In the genomic region with DNA sequence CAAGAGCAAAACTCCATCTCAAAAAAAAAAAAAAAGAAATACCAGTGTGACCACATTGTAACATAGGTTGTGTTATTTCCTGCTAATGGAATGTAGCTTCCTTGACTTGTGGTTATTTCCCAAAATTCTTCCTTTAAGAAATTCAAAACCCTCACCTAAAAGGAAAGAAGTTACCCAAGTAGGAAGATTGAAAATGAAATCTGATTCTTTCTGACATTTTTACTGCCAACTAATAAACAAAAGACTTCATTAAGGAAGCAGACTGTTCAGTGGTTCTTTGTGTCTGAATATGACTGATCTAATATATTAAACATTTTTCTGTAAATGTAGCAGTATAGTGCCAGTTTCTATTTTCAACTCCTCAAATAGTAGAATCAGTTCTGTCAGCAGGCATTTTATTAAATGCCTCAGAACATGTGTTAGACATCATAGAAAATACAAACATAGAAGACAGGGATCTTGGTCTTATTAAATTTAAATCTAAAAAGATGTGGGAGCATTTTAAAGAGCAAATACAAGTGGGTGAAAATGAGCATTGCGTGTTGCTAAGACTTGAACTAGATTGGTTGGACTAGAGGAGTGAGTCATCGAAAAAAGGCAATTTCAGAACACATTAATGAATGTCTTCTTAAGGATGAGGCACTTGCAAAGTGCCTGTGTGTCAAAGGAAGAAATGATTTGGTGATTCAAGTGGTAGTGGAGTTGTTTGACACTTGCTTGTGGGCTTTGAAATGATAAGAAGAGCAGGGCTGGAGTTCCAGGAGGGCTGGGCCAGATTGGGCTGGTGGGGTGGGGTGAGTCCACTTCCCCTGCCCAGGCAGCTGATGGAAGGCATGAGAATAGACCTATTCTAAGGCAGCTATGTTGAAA, we compare ENCODE assay signal across 15 cellular contexts. TPM values are rescaled to one million over a fixed set of nuclear protein-coding genes. Genes with fewer than 3 reads are reported as not detected.
DNase-seq lines count a peak whose midpoint lies in the region; ATAC-seq and TF ChIP-seq lines count a peak whose summit lies in the region.
"Had no signal": no experiment of that assay in that cellular context is flagged by ENCODE, and none has a peak within 500 bp of the region (broad histone marks: within the 10 kb centered on the region; RNA-seq: fewer than 3 reads in every experiment).

No MANE protein-coding gene starts in this region.

- POLR2A ChIA-PET in IMR-90 (lab: Charles Lee; ENCODE audit: unreplicated experiment): no interaction called here

- intact Hi-C loops in IMR-90 (cut with micrococcal nuclease): no loop called here
- intact Hi-C loops in breast epithelium (cut with DNase I; ENCODE audit: low total_unique reads): no loop called here

- H3K4ac ChIP-seq in IMR-90 (ENCODE audit: low read depth, low read length): no peak overlapping the region

- no peak overlapping the region for H4K91ac ChIP-seq in IMR-90 (ENCODE audit: insufficient read depth, low read depth, low read length)

- no peak overlapping the region for H2BK20ac ChIP-seq in IMR-90 (ENCODE audit: low read depth, low read length)

- H3K27ac ChIP-seq in IMR-90 (ENCODE audit: insufficient read depth, low read length): no peak overlapping the region
- H3K27ac ChIP-seq in breast epithelium: peak overlapping the region; percentile 63 to 80
- H3K27ac ChIP-seq: KMS-11, parathyroid adenoma had no signal

- no peak overlapping the region for H2AK9ac ChIP-seq in IMR-90 (replicated peaks; ENCODE audit: low read depth, low read length, poor library complexity)

- no peak overlapping the region for H2BK120ac ChIP-seq in IMR-90 (ENCODE audit: low read depth, low read length)

- CTCF ChIA-PET in IMR-90 (lab: Yijun Ruan, JAX): interaction anchor here (0.6 kb wide), 2 partner anchors 19 to 20 kb away, joined by 3 to 5 read pairs; no protein-coding TSS in a partner anchor

- no peak overlapping the region for H3K4me2 ChIP-seq in IMR-90 (ENCODE audit: low read depth, low read length)
- H3K4me2 ChIP-seq: KMS-11 had no signal

- no peak overlapping the region for H3K9ac ChIP-seq in IMR-90 (ENCODE audit: low read depth, low read length)
- H3K9ac ChIP-seq: KMS-11, parathyroid adenoma had no signal

- peaks cover 15 to 27% of the 10 kb centered on the region in 2 experiments for H3K79me1 ChIP-seq in IMR-90 (ENCODE audit: low read depth in 1 of 2, low read length in 2 of 2)

- dilution Hi-C loops in IMR-90 (cut with HindIII; ENCODE audit: low sequenced_read_pairs, unreplicated experiment): no loop called here

- H3K9me3 ChIP-seq in IMR-90 (ENCODE audit: control insufficient read depth, insufficient read depth, low read length) (no peaks in the 10 kb centered on the region), breast epithelium (no peaks in the 10 kb centered on the region)

- H2AFZ ChIP-seq in IMR-90 (replicated peaks; ENCODE audit: low read length, poor library complexity): no peak overlapping the region
- H2AFZ ChIP-seq: parathyroid adenoma had no signal

- no peak for TF ChIP-seq RAD21 in IMR-90 (IDR thresholded peaks at IDR 0.05; ENCODE audit: low read length)

- no peaks in the 10 kb centered on the region for H4K20me1 ChIP-seq in IMR-90 (ENCODE audit: insufficient read depth, low read length)

- H2BK15ac ChIP-seq in IMR-90 (ENCODE audit: low read depth, low read length): no peak overlapping the region

- H3K4me1 ChIP-seq in IMR-90 (ENCODE audit: control insufficient read depth, insufficient read depth, low read length) (peaks cover 4% of the 10 kb centered on the region; the same call in 1 of the 2 replicates), breast epithelium (no peaks in the 10 kb centered on the region)

- H2BK5ac ChIP-seq in IMR-90 (ENCODE audit: low read depth, low read length, poor library complexity, severe bottlenecking): no peak overlapping the region

- H3K14ac ChIP-seq in IMR-90 (replicated peaks; ENCODE audit: low read depth, low read length): no peak overlapping the region

- H3K9me1 ChIP-seq in IMR-90 (ENCODE audit: insufficient read depth, low read length): peaks cover 11% of the 10 kb centered on the region; the same call in 1 of the 2 replicates

- TF ChIP-seq POLR2A in IMR-90 (IDR thresholded peaks at IDR 0.05; ENCODE audit: low read depth, low read length) (no peak), breast epithelium (IDR thresholded peaks at IDR 0.05) (no peak)

- no peaks in the 10 kb centered on the region for H3K27me3 ChIP-seq in IMR-90 (ENCODE audit: control insufficient read depth, insufficient read depth, low read length)
- H3K27me3 ChIP-seq in breast epithelium: no peaks in the 10 kb centered on the region

- no TSS peak for BruUV-seq in IMR-90 (replicated peaks; lab: Mats Ljungman, UMichigan)

- in situ Hi-C loops in IMR-90 (cut with MboI; ENCODE audit: low sequenced_read_pairs): no loop called here

- no peak overlapping the region for H4K5ac ChIP-seq in IMR-90 (ENCODE audit: low read depth, low read length)

- peak overlapping the region; percentile 72; the same call in 1 of the 2 replicates for H2AK5ac ChIP-seq in IMR-90 (ENCODE audit: low read depth, low read length)

- H4K8ac ChIP-seq in IMR-90 (ENCODE audit: low read depth in 2 of 2, low read length in 2 of 2): 0 out of 4 replicates have a peak overlapping the region, but pooled peaks of 1 of the 2 experiments have one; percentile 42

- H3K23ac ChIP-seq in IMR-90 (ENCODE audit: low read depth, low read length): no peak overlapping the region

- H3K4me3 ChIP-seq in IMR-90 (ENCODE audit: insufficient read depth, low read depth, low read length): no peak overlapping the region
- no peak overlapping the region for H3K4me3 ChIP-seq in breast epithelium

- DNase-seq in EH (ENCODE audit: low read depth): peak; percentile 74
- DNase-seq in IMR-90: peak; percentile 64
- DNase-seq in breast epithelium (ENCODE audit: low spot score in 2 of 2): no peak
- peak; percentile 49 for DNase-seq in myocyte (ENCODE audit: low read depth)
- DNase-seq in superior temporal gyrus (ENCODE audit: extremely low spot score): no peak
- DNase-seq in stimulated activated CD4-positive, alpha-beta T cell treated with anti-CD3 and anti-CD28 coated beads, Interleukin-12 subunit alpha, Interleukin-12 subunit beta, amount 100 ng/mL, for 4 hours: no peak
- no peak for DNase-seq in stimulated activated CD4-positive, alpha-beta T cell treated with anti-CD3 and anti-CD28 coated beads, Interleukin-2, amount 100 ng/mL, for 24 hours
- DNase-seq: activated CD4-positive, alpha-beta T cell treated with anti-CD3 and anti-CD28 coated beads for 1 hour; activated gamma-delta T cell; effector memory CD4-positive, alpha-beta T cell; NCI-H1930; stimulated activated CD4-positive, alpha-beta T cell treated with anti-CD3 and anti-CD28 coated beads, Interleukin-4, amount 100 ng/mL, for 4 hours had no signal

- no peak overlapping the region; the same call in 1 of the 2 replicates for H3K18ac ChIP-seq in IMR-90 (ENCODE audit: low read depth, low read length)

- no peak overlapping the region for H3K56ac ChIP-seq in IMR-90 (ENCODE audit: extremely low read depth, insufficient read depth, low read length)

- ATAC-seq in IMR-90 (ENCODE audit: low read depth) (peak; percentile 55), HG03025 (IDR thresholded peaks at IDR 0.05; ENCODE audit: low FRiP score, unreplicated experiment) (no peak)

- WGBS in IMR-90 (ENCODE audit: extremely low coverage in 2 of 2, insufficient read length in 1 of 2), 2 experiments: no CpG with 5 or more reads among the region's 2 CpGs

- H3K36me3 ChIP-seq in IMR-90 (ENCODE audit: control insufficient read depth, insufficient read depth, low read length): no peaks in the 10 kb centered on the region
- H3K36me3 ChIP-seq in breast epithelium: no peaks in the 10 kb centered on the region

- no peak for TF ChIP-seq CTCF in IMR-90 (conservative IDR thresholded peaks at IDR 0.05; ENCODE audit: low read depth, low read length)
- no peak for TF ChIP-seq CTCF in breast epithelium (IDR thresholded peaks at IDR 0.05)

TF ChIP-seq in IMR-90, 13 proteins besides CTCF, POLR2A, EP300 and RAD21:
- TF ChIP-seq BHLHE40 (IDR thresholded peaks at IDR 0.05; ENCODE audit: low read depth, low read length): no peak
- TF ChIP-seq FOS (IDR thresholded peaks at IDR 0.05; ENCODE audit: low read depth, low read length): peak; percentile 46; the same call in 1 of the 2 replicates
- TF ChIP-seq MXI1 (IDR thresholded peaks at IDR 0.05; ENCODE audit: borderline replicate concordance, low read depth, low read length): no peak
- no peak for TF ChIP-seq MAZ (IDR thresholded peaks at IDR 0.05; ENCODE audit: borderline replicate concordance, low read depth, low read length)
- TF ChIP-seq SMC3 (IDR thresholded peaks at IDR 0.05; ENCODE audit: low read depth, low read length): no peak
- no peak for TF ChIP-seq NFE2L2 (IDR thresholded peaks at IDR 0.05; ENCODE audit: low read depth, low read length)
- TF ChIP-seq RFX5 (IDR thresholded peaks at IDR 0.05; ENCODE audit: low read depth, low read length): no peak

RNA-seq across cellular contexts. Expression of gene PKP4, which starts 53.4 kb away (rescaled TPM):
- 37.5 and 37.8 TPM in 2 replicates for total RNA-seq in IMR-90 (2012; rRNA removed)
- polyA plus RNA-seq in IMR-90 (2012; rRNA removed): 18.6 and 20.1 TPM in 2 replicates
- polyA plus RNA-seq in IMR-90 (2012; cell fraction: cytosol; rRNA removed): 7.9 and 9.2 TPM in 2 replicates
- polyA plus RNA-seq in IMR-90 (2012; cell fraction: nucleus; rRNA removed; ENCODE audit: low replicate concordance): 33.8 and 61.9 TPM in 2 replicates
- 100 to 1,000 TPM in 2 of 3 donors, 10 to 100 TPM in 1; 62.1 to 138 (median 121) TPM for total RNA-seq in breast epithelium
- 31.4 and 35.7 TPM in 2 replicates for total RNA-seq in myocyte
- 32.0 TPM for polyA plus RNA-seq in myocyte (2012)

RNA-seq across cellular contexts. Expression of gene CCDC148, which starts 53.6 kb away (rescaled TPM):
- 0.18 and 0.56 TPM in 2 replicates for total RNA-seq in IMR-90 (2012; rRNA removed)
- 0.17 and 0.31 TPM in 2 replicates for polyA plus RNA-seq in IMR-90 (2012; rRNA removed)
- 0.04 TPM in 1 of 2 replicates, not detected in the other for polyA plus RNA-seq in IMR-90 (2012; cell fraction: cytosol; rRNA removed)
- 0.08 and 0.62 TPM in 2 replicates for polyA plus RNA-seq in IMR-90 (2012; cell fraction: nucleus; rRNA removed; ENCODE audit: low replicate concordance)
- 1 to 10 TPM; 1.4 to 9.8 (median 4.6) TPM for total RNA-seq in breast epithelium
- 0.26 and 0.29 TPM in 2 replicates for total RNA-seq in myocyte
- polyA plus RNA-seq in myocyte (2012): 1.2 TPM

Comparison
In these comparisons a context has a peak if more than half of its experiments do, and no peak if none do; other contexts are left out.
1. DNase-seq: peak in EH (single experiment), IMR-90 (single experiment) and myocyte (single experiment); none in breast epithelium (0 of 2), superior temporal gyrus (single experiment), stimulated activated CD4-positive, alpha-beta T cell treated with anti-CD3 and anti-CD28 coated beads, Interleukin-12 subunit alpha, Interleukin-12 subunit beta, amount 100 ng/mL, for 4 hours (single experiment) and stimulated activated CD4-positive, alpha-beta T cell treated with anti-CD3 and anti-CD28 coated beads, Interleukin-2, amount 100 ng/mL, for 24 hours (0 of 2).